Comparison of ENCODE assay signal across 2 cellular contexts in genomic region chr20:57114290-57115005, GRCh38.
TF ChIP-seq lines count a peak whose summit lies in the region.

No MANE protein-coding gene starts in this region.

TF ChIP-seq in GM12878, 131 proteins besides CTCF, POLR2A, EP300 and RAD21 (continued from another document):
- TF ChIP-seq HDAC6 (IDR thresholded peaks at IDR 0.05; ENCODE audit: unreplicated experiment), result no peak

TF ChIP-seq in HepG2, 621 proteins besides CTCF, POLR2A, EP300 and RAD21 (continued from another document):
- TF ChIP-seq TFAP4 (IDR thresholded peaks at IDR 0.05; ENCODE audit: borderline replicate concordance, low read depth), result no peak
- TF ChIP-seq BRD4 (CRISPR knock-in tag; IDR thresholded peaks at IDR 0.05), result no peak
- TF ChIP-seq ZNF660 (CRISPR knock-in tag; IDR thresholded peaks at IDR 0.05; ENCODE audit: borderline replicate concordance, low read depth), result no peak
- TF ChIP-seq ZNF652 (CRISPR knock-in tag; IDR thresholded peaks at IDR 0.05; ENCODE audit: borderline replicate concordance, low read depth), result no peak
- TF ChIP-seq ZNF235 (CRISPR knock-in tag; IDR thresholded peaks at IDR 0.05; ENCODE audit: borderline replicate concordance), result no peak
- TF ChIP-seq NR2C2 (CRISPR knock-in tag; IDR thresholded peaks at IDR 0.05; ENCODE audit: borderline replicate concordance), result peak; percentile 48; the same call in 1 of the 2 replicates
- TF ChIP-seq FIP1L1 (IDR thresholded peaks at IDR 0.05; ENCODE audit: borderline replicate concordance, insufficient read depth, low read depth, low read length), result no peak
- peak; percentile 44; the same call in 1 of the 2 replicates for TF ChIP-seq CREB1 (IDR thresholded peaks at IDR 0.05)
- TF ChIP-seq CREB1 (CRISPR knock-in tag; IDR thresholded peaks at IDR 0.05), result no peak
